14 cellular contexts compared by ENCODE assay signal in the genomic region with DNA sequence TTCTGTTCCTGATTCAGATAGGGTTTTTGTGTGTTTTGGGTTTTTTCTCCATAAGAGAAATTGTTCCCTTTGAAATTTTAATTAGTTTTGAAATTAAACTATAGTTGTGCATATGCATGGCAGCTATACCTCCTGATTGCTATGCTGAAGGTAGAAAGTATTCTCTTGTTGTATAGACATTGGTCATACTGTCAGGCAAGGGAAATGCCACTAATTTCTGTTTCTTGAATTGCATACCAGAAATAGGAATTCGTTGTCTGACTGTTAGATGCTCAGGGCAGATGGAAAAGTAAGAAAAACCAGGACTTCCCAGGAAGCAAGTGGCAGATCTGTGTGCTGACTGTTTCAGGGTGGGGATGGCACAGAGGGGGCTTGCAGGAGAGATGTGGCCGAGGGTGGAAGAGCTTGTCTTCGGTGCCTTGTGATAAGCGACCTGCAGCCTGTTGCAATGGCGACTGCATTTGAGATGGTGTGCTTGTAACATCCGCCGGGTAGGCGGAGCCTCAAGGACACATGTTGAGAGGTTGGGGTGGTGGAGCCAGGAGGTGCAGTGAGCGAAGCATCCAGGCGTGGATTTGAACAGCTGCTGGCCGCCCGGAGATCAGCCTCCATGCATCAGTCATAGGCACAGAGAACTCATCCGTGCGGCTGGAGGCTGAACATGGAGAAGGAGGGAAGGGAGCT. TPM values are rescaled to one million over a fixed set of nuclear protein-coding genes. Genes with fewer than 3 reads are reported as not detected.
A peak's percentile ranks its signal among the peaks of the same experiment; 100 is the strongest.
DNase-seq lines count a peak whose midpoint lies in the region; ATAC-seq and TF ChIP-seq lines count a peak whose summit lies in the region.
"Had no signal": no experiment of that assay in that cellular context is flagged by ENCODE, and none has a peak within 500 bp of the region (broad histone marks: within the 10 kb centered on the region; RNA-seq: fewer than 3 reads in every experiment).

No MANE protein-coding gene starts in this region.

- H3K9me3 Mint-ChIP-seq in activated naive CD8-positive, alpha-beta T cell (ENCODE audit: low read depth), result no peaks in the 10 kb centered on the region
- no peaks in the 10 kb centered on the region for H3K9me3 Mint-ChIP-seq in activated naive CD8-positive, alpha-beta T cell treated with anti-CD3 and anti-CD28 coated beads, Interleukin-2, amount 50 U/mL, for 24 hours
- H3K9me3 Mint-ChIP-seq in type B pancreatic cell, result no peaks in the 10 kb centered on the region

- H3K4me1 Mint-ChIP-seq in activated naive CD8-positive, alpha-beta T cell (ENCODE audit: low read depth), result peaks cover 89% of the 10 kb centered on the region
- H3K4me1 Mint-ChIP-seq in activated naive CD8-positive, alpha-beta T cell treated with anti-CD3 and anti-CD28 coated beads, Interleukin-2, amount 50 U/mL, for 24 hours, result peaks cover 91% of the 10 kb centered on the region
- peaks cover 74% of the 10 kb centered on the region for H3K4me1 Mint-ChIP-seq in type B pancreatic cell (ENCODE audit: unreplicated experiment)

- no peak overlapping the region for H3K4me3 Mint-ChIP-seq in activated naive CD8-positive, alpha-beta T cell
- H3K4me3 Mint-ChIP-seq in activated naive CD8-positive, alpha-beta T cell treated with anti-CD3 and anti-CD28 coated beads, Interleukin-2, amount 50 U/mL, for 24 hours, result no peak overlapping the region
- peak overlapping the region; percentile 29 for H3K4me3 Mint-ChIP-seq in type B pancreatic cell

- no peaks in the 10 kb centered on the region for H3K27me3 Mint-ChIP-seq in activated naive CD8-positive, alpha-beta T cell
- H3K27me3 Mint-ChIP-seq in activated naive CD8-positive, alpha-beta T cell treated with anti-CD3 and anti-CD28 coated beads, Interleukin-2, amount 50 U/mL, for 24 hours, result no peaks in the 10 kb centered on the region
- no peaks in the 10 kb centered on the region for H3K27me3 Mint-ChIP-seq in type B pancreatic cell

- no peaks in the 10 kb centered on the region for H3K36me3 Mint-ChIP-seq in activated naive CD8-positive, alpha-beta T cell
- H3K36me3 Mint-ChIP-seq in activated naive CD8-positive, alpha-beta T cell treated with anti-CD3 and anti-CD28 coated beads, Interleukin-2, amount 50 U/mL, for 24 hours (ENCODE audit: low read depth), result peaks cover 9% of the 10 kb centered on the region
- peaks cover 7% of the 10 kb centered on the region for H3K36me3 Mint-ChIP-seq in type B pancreatic cell

- TF ChIP-seq CTCF in type B pancreatic cell (conservative IDR thresholded peaks at IDR 0.05), result no peak

- DNase-seq in activated naive CD8-positive, alpha-beta T cell treated with anti-CD3 and anti-CD28 coated beads, Interleukin-2, amount 50 U/mL, for 24 hours, result no peak
- peak; percentile 52 for DNase-seq in NCI-H82 treated with DMSO at 0.1 percent for 48 hours (lab: John Stamatoyannopoulos, UW; ENCODE audit: unreplicated experiment)
- DNase-seq in iPS-NIHi11 (ENCODE audit: low spot score), result peak; percentile 62
- DNase-seq in type B pancreatic cell (ENCODE audit: extremely low spot score, unreplicated experiment), result no peak
- DNase-seq in occipital lobe (lab: John Stamatoyannopoulos, UW), result no peak
- no peak for DNase-seq in NCI-H2107 (lab: John Stamatoyannopoulos, UW)
- DNase-seq: colonic mucosa; H7; MM.1S; pancreas; stimulated activated CD4-positive, alpha-beta T cell treated with anti-CD3 and anti-CD28 coated beads, Interleukin-4, amount 100 ng/mL, for 1 hour had no signal

- H3K27ac Mint-ChIP-seq in activated naive CD8-positive, alpha-beta T cell, result peak overlapping the region; percentile 64
- H3K27ac Mint-ChIP-seq in activated naive CD8-positive, alpha-beta T cell treated with anti-CD3 and anti-CD28 coated beads, Interleukin-2, amount 50 U/mL, for 24 hours, result no peak overlapping the region
- peak overlapping the region; percentile 82 for H3K27ac Mint-ChIP-seq in type B pancreatic cell

- ATAC-seq in activated naive CD8-positive, alpha-beta T cell treated with anti-CD3 and anti-CD28 coated beads, Interleukin-2, amount 50 U/mL, for 24 hours, result no peak
- no peak for ATAC-seq in HG03159 (IDR thresholded peaks at IDR 0.05; ENCODE audit: unreplicated experiment)
- ATAC-seq: left lung had no signal

RNA-seq across cellular contexts. Expression of gene RREB1, which starts 42.8 kb away (rescaled TPM):
- total RNA-seq in type B pancreatic cell (ENCODE audit: low replicate concordance), result 43.9 and 67.0 TPM in 2 replicates
- 1.4 TPM for total RNA-seq in occipital lobe

Comparison
In these comparisons a context has a peak if more than half of its experiments do, and no peak if none do; other contexts are left out.
1. DNase-seq: peak in NCI-H82 treated with DMSO at 0.1 percent for 48 hours (single experiment) and iPS-NIHi11 (single experiment); none in activated naive CD8-positive, alpha-beta T cell treated with anti-CD3 and anti-CD28 coated beads, Interleukin-2, amount 50 U/mL, for 24 hours (single experiment), type B pancreatic cell (single experiment), occipital lobe (single experiment) and NCI-H2107 (single experiment).
2. RNA of gene RREB1, which starts 42.8 kb away (total RNA-seq): 43.9 to 67.0 TPM in type B pancreatic cell; 1.4 TPM in occipital lobe (single experiment); every median in the first group is over 10 times any median in the second.